ENCODE assay signal across 17 cellular contexts in the genomic region with DNA sequence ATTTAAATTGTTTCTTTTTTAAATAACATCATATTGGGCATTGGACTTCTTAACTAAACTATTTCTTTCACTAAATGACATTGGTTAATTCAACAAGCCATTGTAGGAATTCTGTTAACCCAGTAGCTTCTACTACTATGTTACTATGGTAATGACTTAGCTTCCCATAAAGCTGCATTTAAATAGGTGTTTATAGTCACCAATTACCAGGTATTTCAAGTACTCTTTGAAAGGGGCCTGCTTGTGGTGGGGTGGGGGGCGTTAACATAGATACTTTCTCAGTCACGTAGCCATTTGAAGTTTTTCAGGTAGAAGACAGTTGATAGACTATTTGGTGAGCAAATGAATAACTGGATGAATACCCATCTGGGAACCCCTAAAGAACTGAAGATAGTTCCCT. TPM values are rescaled to one million over a fixed set of nuclear protein-coding genes. Genes with fewer than 3 reads are reported as not detected.
A peak's percentile ranks its signal among the peaks of the same experiment; 100 is the strongest.
DNase-seq lines count a peak whose midpoint lies in the region; ATAC-seq, FAIRE-seq and TF ChIP-seq lines count a peak whose summit lies in the region.
"Had no signal": no experiment of that assay in that cellular context is flagged by ENCODE, and none has a peak within 500 bp of the region (broad histone marks: within the 10 kb centered on the region; RNA-seq: fewer than 3 reads in every experiment).

No MANE protein-coding gene starts in this region.

- no peak for TF ChIP-seq POLR2A in endothelial cell of umbilical vein (IDR thresholded peaks at IDR 0.05; ENCODE audit: low read depth, low read length)

- H4K20me1 ChIP-seq in BLaER1 treated with 17β-estradiol and CSF1 and Interleukin-3, amounts not matched to agents 10 nM and 100 nM = peaks cover 41 to 99% (median 50%) of the 10 kb centered on the region in 11 experiments; a peak in 17 of 22 replicates
- H4K20me1 ChIP-seq in endothelial cell of umbilical vein (replicated peaks; ENCODE audit: control insufficient read depth, extremely low read depth, insufficient read depth, low read length) = no peaks in the 10 kb centered on the region

- H3K4me1 ChIP-seq in BLaER1 treated with 17β-estradiol and CSF1 and Interleukin-3, amounts not matched to agents 10 nM and 100 nM = peaks cover 37 to 67% (median 51%) of the 10 kb centered on the region in 10 experiments
- peaks cover 17% of the 10 kb centered on the region for H3K4me1 ChIP-seq in HEK293 (ENCODE audit: control insufficient read depth, insufficient read depth, low read length)
- peaks cover 68% of the 10 kb centered on the region for H3K4me1 ChIP-seq in endothelial cell of umbilical vein (ENCODE audit: control insufficient read depth, extremely low read depth, insufficient read depth, low read length)
- peaks cover 67% of the 10 kb centered on the region for H3K4me1 ChIP-seq in psoas muscle

- H3K4me2 ChIP-seq in BLaER1 treated with 17β-estradiol and CSF1 and Interleukin-3, amounts not matched to agents 10 nM and 100 nM = peak overlapping the region; percentile 43 to 76 (median 58); a peak in 19 of 22 replicates
- peak overlapping the region; percentile 92 for H3K4me2 ChIP-seq in endothelial cell of umbilical vein (ENCODE audit: insufficient read depth, low read length)

- ATAC-seq in psoas muscle (no peak), HG02981 (IDR thresholded peaks at IDR 0.05; ENCODE audit: unreplicated experiment) (no peak), GM21717 (IDR thresholded peaks at IDR 0.05; ENCODE audit: unreplicated experiment) (no peak)

- peaks cover 12 to 60% (median 22%) of the 10 kb centered on the region in 11 experiments; a peak in 18 of 22 replicates for H3K36me3 ChIP-seq in BLaER1 treated with 17β-estradiol and CSF1 and Interleukin-3, amounts not matched to agents 10 nM and 100 nM
- H3K36me3 ChIP-seq in HEK293 (ENCODE audit: control insufficient read depth in 2 of 2, insufficient read depth in 1 of 2, low read length in 2 of 2) = no peaks in the 10 kb centered on the region; a peak in 1 of 3 replicates
- H3K36me3 ChIP-seq in endothelial cell of umbilical vein (ENCODE audit: control insufficient read depth in 2 of 2, extremely low read depth in 1 of 2, insufficient read depth in 2 of 2, low read length in 2 of 2) = no peaks in the 10 kb centered on the region
- no peaks in the 10 kb centered on the region for H3K36me3 ChIP-seq in psoas muscle (ENCODE audit: insufficient read depth in 1 of 2, low read depth in 1 of 2)
- H3K36me3 ChIP-seq: cardiac muscle cell, spleen had no signal

- POLR2A ChIA-PET in HEK293 (lab: Yijun Ruan, JAX) (interaction anchor here (0.7 to 1.7 kb wide), 2 partner anchors 33 to 253 kb away, joined by 6 to 12 read pairs; a partner anchor contains a TSS), endothelial cell of umbilical vein (lab: Charles Lee) (interaction anchor here (2.2 kb wide), 1 partner anchor 34 kb away, joined by 9 read pairs; a partner anchor contains a TSS)

- H2AFZ ChIP-seq in endothelial cell of umbilical vein (ENCODE audit: low read depth, low read length) = no peak overlapping the region

- TF ChIP-seq CTCF in HEK293 (tag by site-specific recombination; IDR thresholded peaks at IDR 0.05) (no peak), endothelial cell of umbilical vein (IDR thresholded peaks at IDR 0.05; ENCODE audit: extremely low read depth in 1 of 2, insufficient read depth in 1 of 2, low read depth in 1 of 2, low read length in 2 of 2) (no peak), psoas muscle (IDR thresholded peaks at IDR 0.05) (no peak)

- CTCF ChIA-PET in HEK293 (lab: Yijun Ruan, JAX) (interaction anchor here (1.1 kb wide), 1 partner anchor 1003 kb away, joined by 5 read pairs; no protein-coding TSS in a partner anchor), endothelial cell of umbilical vein (lab: Charles Lee) (interaction anchor here (1.2 to 7.4 kb wide), 6 partner anchors 34 to 1093 kb away, joined by 3 to 222 read pairs (median 8); a partner anchor contains a TSS)

- H3K79me2 ChIP-seq in endothelial cell of umbilical vein (ENCODE audit: control insufficient read depth, insufficient read depth, low read length) = peaks cover 39% of the 10 kb centered on the region

- no peak for DNase-seq in endothelial cell of umbilical vein (ENCODE audit: low read depth, low spot score)
- DNase-seq in psoas muscle = no peak
- no peak for DNase-seq in A172 (ENCODE audit: low spot score)
- DNase-seq in HPDE6-E6E7 (ENCODE audit: extremely low spot score) = no peak
- DNase-seq: activated B cell treated with CpG ODN at 0.5 μM for 24 hours; activated naive CD4-positive, alpha-beta T cell treated with anti-CD3 and anti-CD28 coated beads, Interleukin-2, amount 50 U/mL, for 16 hours; AML-193; DMS153; IMR-90; NCI-H1048; spleen had no signal

- H3K27ac ChIP-seq in BLaER1 treated with 17β-estradiol and CSF1 and Interleukin-3, amounts not matched to agents 10 nM and 100 nM = peak overlapping the region in 3 of 11 experiments; percentile 48 to 55 (median 48); a peak in 3 of 22 replicates
- H3K27ac ChIP-seq in HEK293 (ENCODE audit: extremely low read depth, low read depth, low read length) (no peak overlapping the region), endothelial cell of umbilical vein (ENCODE audit: insufficient read depth, low read depth, low read length) (peak overlapping the region; percentile 72), psoas muscle (peak overlapping the region; percentile 72)

- no peak for FAIRE-seq in endothelial cell of umbilical vein (lab: Jason Lieb, UNC)
- FAIRE-seq: endometrium had no signal

- dilution Hi-C loops in endothelial cell of umbilical vein (cut with MboI; ENCODE audit: extremely low pct_ligation_motif_present, low sequenced_read_pairs) = no loop called here

- no peaks in the 10 kb centered on the region for H3K27me3 ChIP-seq in BLaER1 treated with 17β-estradiol and CSF1 and Interleukin-3, amounts not matched to agents 10 nM and 100 nM
- H3K27me3 ChIP-seq in endothelial cell of umbilical vein (ENCODE audit: control insufficient read depth in 2 of 2, insufficient read depth in 2 of 2, low read length in 2 of 2) (no peaks in the 10 kb centered on the region), psoas muscle (ENCODE audit: insufficient read depth in 3 of 3, low read length in 2 of 3) (no peaks in the 10 kb centered on the region)
- H3K27me3 ChIP-seq: cardiac muscle cell, spleen had no signal

- H3K9ac ChIP-seq in BLaER1 treated with 17β-estradiol and CSF1 and Interleukin-3, amounts not matched to agents 10 nM and 100 nM = no peak overlapping the region
- peak overlapping the region; percentile 43 for H3K9ac ChIP-seq in endothelial cell of umbilical vein (replicated peaks; ENCODE audit: extremely low read depth, insufficient read depth, low read length)

- no peaks in the 10 kb centered on the region for H3K9me1 ChIP-seq in endothelial cell of umbilical vein (replicated peaks; ENCODE audit: control insufficient read depth, extremely low read depth, insufficient read depth, low read length)

- intact Hi-C loops in endothelial cell of umbilical vein (cut with micrococcal nuclease) = loop anchor here (1.0 kb wide), 1 partner anchor 34 kb away; a partner anchor contains a TSS
- intact Hi-C loops in psoas muscle (cut with DNase I) = no loop called here

- H3K9me3 ChIP-seq in BLaER1 treated with 17β-estradiol and CSF1 and Interleukin-3, amounts not matched to agents 10 nM and 100 nM (replicated peaks in 1 of 11) = peaks cover 0 to 18% (median 13%) of the 10 kb centered on the region in 11 experiments; a peak in 13 of 22 replicates
- H3K9me3 ChIP-seq in HEK293 (ENCODE audit: control insufficient read depth, insufficient read depth, low read depth, low read length) (no peaks in the 10 kb centered on the region), endothelial cell of umbilical vein (replicated peaks; ENCODE audit: control insufficient read depth, insufficient read depth, low read length) (no peaks in the 10 kb centered on the region), psoas muscle (no peaks in the 10 kb centered on the region)
- H3K9me3 ChIP-seq: spleen had no signal

- 91 to 99% (median 95%) methylated on average over 2 of the region's 2 CpGs for WGBS in psoas muscle, 3 donors

- H3K4me3 ChIP-seq in BLaER1 treated with 17β-estradiol and CSF1 and Interleukin-3, amounts not matched to agents 10 nM and 100 nM = no peak overlapping the region
- H3K4me3 ChIP-seq in HEK293 (ENCODE audit: low read depth, low read length) = no peak overlapping the region
- peak overlapping the region in 1 of 3 experiments; percentile 22 for H3K4me3 ChIP-seq in endothelial cell of umbilical vein (replicated peaks in 1 of 3; ENCODE audit: insufficient read depth in 1 of 3, low read depth in 1 of 3, low read length in 3 of 3)
- H3K4me3 ChIP-seq in psoas muscle = no peak overlapping the region
- H3K4me3 ChIP-seq: cardiac muscle cell, spleen had no signal

- BruUV-seq in endothelial cell of umbilical vein (replicated peaks; lab: Mats Ljungman, UMichigan) = no TSS peak

TF ChIP-seq in HEK293, 187 proteins besides CTCF, POLR2A, EP300 and RAD21:
- TF ChIP-seq MZF1 (tag by site-specific recombination; IDR thresholded peaks at IDR 0.05; ENCODE audit: borderline replicate concordance) = peak; percentile 54; the same call in 1 of the 2 replicates
- TF ChIP-seq ZNF561 (tag by site-specific recombination; IDR thresholded peaks at IDR 0.05; ENCODE audit: borderline replicate concordance) = no peak

TF ChIP-seq in endothelial cell of umbilical vein, 7 proteins besides CTCF, POLR2A, EP300 and RAD21 (continues in another document):
- TF ChIP-seq, protein P1, sequence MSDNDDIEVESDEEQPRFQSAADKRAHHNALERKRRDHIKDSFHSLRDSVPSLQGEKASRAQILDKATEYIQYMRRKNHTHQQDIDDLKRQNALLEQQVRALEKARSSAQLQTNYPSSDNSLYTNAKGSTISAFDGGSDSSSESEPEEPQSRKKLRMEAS (IDR thresholded peaks at IDR 0.05; ENCODE audit: insufficient read depth, insufficient read length) = no peak
- TF ChIP-seq FOS (IDR thresholded peaks at IDR 0.05; ENCODE audit: borderline replicate concordance, insufficient read depth, low read length) (no peak), POLR2AphosphoS5 (IDR thresholded peaks at IDR 0.05; ENCODE audit: insufficient read depth, low read depth, low read length) (no peak), EZH2 (IDR thresholded peaks at IDR 0.05; ENCODE audit: borderline replicate concordance, low read depth, low read length, severe bottlenecking) (no peak), MYC (IDR thresholded peaks at IDR 0.05; ENCODE audit: low read depth, low read length) (no peak)

RNA-seq across cellular contexts. Expression of a gene that starts 34.0 kb away (rescaled TPM):
- total RNA-seq in endothelial cell of umbilical vein (27.5 and 30.0 TPM in 2 replicates), psoas muscle (100 to 1,000 TPM; 102 to 155 (median 140) TPM)
- polyA plus RNA-seq in endothelial cell of umbilical vein (2.0 and 2.8 TPM in 2 replicates), psoas muscle (10 to 100 TPM; 29.7 to 63.8 (median 30.7) TPM)
- polyA plus RNA-seq in endothelial cell of umbilical vein (2011; cell fraction: cytosol; rRNA removed) = 2.7 and 2.8 TPM in 2 replicates
- polyA plus RNA-seq in endothelial cell of umbilical vein (2011; cell fraction: nucleus; rRNA removed) = 8.8 and 10.5 TPM in 2 replicates
- 5.6 and 8.2 TPM in 2 replicates for polyA plus RNA-seq in endothelial cell of umbilical vein (2012)
- 10.1 and 24.5 TPM in 2 replicates for polyA minus RNA-seq in endothelial cell of umbilical vein
- 0.41 TPM for polyA minus RNA-seq in endothelial cell of umbilical vein (2011; cell fraction: cytosol; rRNA and poly(A)+ RNA removed)
- 20.3 and 35.7 TPM in 2 replicates for polyA minus RNA-seq in endothelial cell of umbilical vein (2011; cell fraction: nucleus; rRNA and poly(A)+ RNA removed)
- total RNA-seq in A172 (2014; rRNA removed; shearing (Covaris generic)) = 11.4 and 15.2 TPM in 2 replicates
